Comparison of ENCODE assay signal across 1 cellular context in genomic region chrX:39816871-39817731, GRCh38.
TF ChIP-seq lines count a peak whose summit lies in the region.

No MANE protein-coding gene starts in this region.

TF ChIP-seq in WTC11, 78 proteins besides CTCF, POLR2A, EP300 and RAD21 (continued from another document):
- no peak for TF ChIP-seq USF1 (CRISPR knock-in tag; IDR thresholded peaks at IDR 0.05)
- TF ChIP-seq NFE2L1 (CRISPR knock-in tag; IDR thresholded peaks at IDR 0.05): no peak
- no peak for TF ChIP-seq ZMAT4 (CRISPR knock-in tag; IDR thresholded peaks at IDR 0.05)
- no peak for TF ChIP-seq ATF1 (CRISPR knock-in tag; IDR thresholded peaks at IDR 0.05)
- peak; percentile 46; the same call in 1 of the 2 replicates for TF ChIP-seq SP1 (CRISPR knock-in tag; conservative IDR thresholded peaks at IDR 0.05)
- no peak for TF ChIP-seq PRRX2 (CRISPR knock-in tag; IDR thresholded peaks at IDR 0.05)
- peak; percentile 75; the same call in 1 of the 2 replicates for TF ChIP-seq ZNF281 (CRISPR knock-in tag; IDR thresholded peaks at IDR 0.05)
- no peak for TF ChIP-seq ZNF232 (CRISPR knock-in tag; IDR thresholded peaks at IDR 0.05)
- TF ChIP-seq CREM (CRISPR knock-in tag; IDR thresholded peaks at IDR 0.05): no peak
- no peak for TF ChIP-seq SMAD4 (CRISPR knock-in tag; IDR thresholded peaks at IDR 0.05)
- TF ChIP-seq E2F5 (CRISPR knock-in tag; IDR thresholded peaks at IDR 0.05): no peak
- no peak for TF ChIP-seq ZNF512 (CRISPR knock-in tag; IDR thresholded peaks at IDR 0.05; ENCODE audit: borderline replicate concordance)
- no peak for TF ChIP-seq EMX1 (CRISPR knock-in tag; IDR thresholded peaks at IDR 0.05)
- no peak for TF ChIP-seq IRF2 (CRISPR knock-in tag; IDR thresholded peaks at IDR 0.05; ENCODE audit: borderline replicate concordance, low read depth)
- no peak for TF ChIP-seq E2F1 (CRISPR knock-in tag; IDR thresholded peaks at IDR 0.05)
- TF ChIP-seq ZNF263 (CRISPR knock-in tag; IDR thresholded peaks at IDR 0.05; ENCODE audit: low read depth): no peak
- TF ChIP-seq TEAD1 (CRISPR knock-in tag; IDR thresholded peaks at IDR 0.05): peak; percentile 84
- TF ChIP-seq, protein P1, sequence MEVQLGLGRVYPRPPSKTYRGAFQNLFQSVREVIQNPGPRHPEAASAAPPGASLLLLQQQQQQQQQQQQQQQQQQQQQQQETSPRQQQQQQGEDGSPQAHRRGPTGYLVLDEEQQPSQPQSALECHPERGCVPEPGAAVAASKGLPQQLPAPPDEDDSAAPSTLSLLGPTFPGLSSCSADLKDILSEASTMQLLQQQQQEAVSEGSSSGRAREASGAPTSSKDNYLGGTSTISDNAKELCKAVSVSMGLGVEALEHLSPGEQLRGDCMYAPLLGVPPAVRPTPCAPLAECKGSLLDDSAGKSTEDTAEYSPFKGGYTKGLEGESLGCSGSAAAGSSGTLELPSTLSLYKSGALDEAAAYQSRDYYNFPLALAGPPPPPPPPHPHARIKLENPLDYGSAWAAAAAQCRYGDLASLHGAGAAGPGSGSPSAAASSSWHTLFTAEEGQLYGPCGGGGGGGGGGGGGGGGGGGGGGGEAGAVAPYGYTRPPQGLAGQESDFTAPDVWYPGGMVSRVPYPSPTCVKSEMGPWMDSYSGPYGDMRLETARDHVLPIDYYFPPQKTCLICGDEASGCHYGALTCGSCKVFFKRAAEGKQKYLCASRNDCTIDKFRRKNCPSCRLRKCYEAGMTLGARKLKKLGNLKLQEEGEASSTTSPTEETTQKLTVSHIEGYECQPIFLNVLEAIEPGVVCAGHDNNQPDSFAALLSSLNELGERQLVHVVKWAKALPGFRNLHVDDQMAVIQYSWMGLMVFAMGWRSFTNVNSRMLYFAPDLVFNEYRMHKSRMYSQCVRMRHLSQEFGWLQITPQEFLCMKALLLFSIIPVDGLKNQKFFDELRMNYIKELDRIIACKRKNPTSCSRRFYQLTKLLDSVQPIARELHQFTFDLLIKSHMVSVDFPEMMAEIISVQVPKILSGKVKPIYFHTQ (CRISPR knock-in tag; IDR thresholded peaks at IDR 0.05): no peak
- no peak for TF ChIP-seq USF2 (CRISPR knock-in tag; IDR thresholded peaks at IDR 0.05)
- TF ChIP-seq, protein P2, sequence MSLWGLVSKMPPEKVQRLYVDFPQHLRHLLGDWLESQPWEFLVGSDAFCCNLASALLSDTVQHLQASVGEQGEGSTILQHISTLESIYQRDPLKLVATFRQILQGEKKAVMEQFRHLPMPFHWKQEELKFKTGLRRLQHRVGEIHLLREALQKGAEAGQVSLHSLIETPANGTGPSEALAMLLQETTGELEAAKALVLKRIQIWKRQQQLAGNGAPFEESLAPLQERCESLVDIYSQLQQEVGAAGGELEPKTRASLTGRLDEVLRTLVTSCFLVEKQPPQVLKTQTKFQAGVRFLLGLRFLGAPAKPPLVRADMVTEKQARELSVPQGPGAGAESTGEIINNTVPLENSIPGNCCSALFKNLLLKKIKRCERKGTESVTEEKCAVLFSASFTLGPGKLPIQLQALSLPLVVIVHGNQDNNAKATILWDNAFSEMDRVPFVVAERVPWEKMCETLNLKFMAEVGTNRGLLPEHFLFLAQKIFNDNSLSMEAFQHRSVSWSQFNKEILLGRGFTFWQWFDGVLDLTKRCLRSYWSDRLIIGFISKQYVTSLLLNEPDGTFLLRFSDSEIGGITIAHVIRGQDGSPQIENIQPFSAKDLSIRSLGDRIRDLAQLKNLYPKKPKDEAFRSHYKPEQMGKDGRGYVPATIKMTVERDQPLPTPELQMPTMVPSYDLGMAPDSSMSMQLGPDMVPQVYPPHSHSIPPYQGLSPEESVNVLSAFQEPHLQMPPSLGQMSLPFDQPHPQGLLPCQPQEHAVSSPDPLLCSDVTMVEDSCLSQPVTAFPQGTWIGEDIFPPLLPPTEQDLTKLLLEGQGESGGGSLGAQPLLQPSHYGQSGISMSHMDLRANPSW (CRISPR knock-in tag; conservative IDR thresholded peaks at IDR 0.05; ENCODE audit: low read depth): no peak
- no peak for TF ChIP-seq NR3C1 (CRISPR knock-in tag; conservative IDR thresholded peaks at IDR 0.05; ENCODE audit: low read depth)
- no peak for TF ChIP-seq NR1H2 (CRISPR knock-in tag; IDR thresholded peaks at IDR 0.05)
- TF ChIP-seq TP53 (CRISPR knock-in tag; IDR thresholded peaks at IDR 0.05): no peak
- no peak for TF ChIP-seq HMGA2 (CRISPR knock-in tag; IDR thresholded peaks at IDR 0.05)
- no peak for TF ChIP-seq NFATC4 (CRISPR knock-in tag; IDR thresholded peaks at IDR 0.05)
